ENCODE assay signal across 1 cellular context in the genomic region with DNA sequence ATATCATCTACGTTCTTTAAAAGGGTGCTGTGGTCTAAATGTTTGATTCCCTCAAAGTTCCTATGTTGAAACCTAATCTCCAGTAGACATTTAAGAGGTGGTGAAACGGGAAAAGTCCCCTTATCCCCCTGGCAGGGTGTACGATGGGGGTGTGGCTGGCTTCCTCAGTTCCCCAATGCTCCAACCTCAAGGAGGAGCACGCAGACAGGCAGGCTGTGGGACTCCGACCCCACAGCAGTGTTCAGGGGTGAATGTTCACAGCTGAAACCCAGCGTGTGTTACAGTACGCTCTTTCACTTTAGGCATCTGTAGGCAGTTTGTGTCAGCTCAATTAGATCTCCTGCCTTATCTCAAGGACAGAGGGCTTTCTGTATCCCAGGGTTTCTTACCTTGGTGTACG.
A peak's percentile ranks its signal among the peaks of the same experiment; 100 is the strongest.
TF ChIP-seq lines count a peak whose summit lies in the region.

No MANE protein-coding gene starts in this region.

TF ChIP-seq in HepG2, 621 proteins besides CTCF, POLR2A, EP300 and RAD21 (continued from another document):
- TF ChIP-seq, protein P1, sequence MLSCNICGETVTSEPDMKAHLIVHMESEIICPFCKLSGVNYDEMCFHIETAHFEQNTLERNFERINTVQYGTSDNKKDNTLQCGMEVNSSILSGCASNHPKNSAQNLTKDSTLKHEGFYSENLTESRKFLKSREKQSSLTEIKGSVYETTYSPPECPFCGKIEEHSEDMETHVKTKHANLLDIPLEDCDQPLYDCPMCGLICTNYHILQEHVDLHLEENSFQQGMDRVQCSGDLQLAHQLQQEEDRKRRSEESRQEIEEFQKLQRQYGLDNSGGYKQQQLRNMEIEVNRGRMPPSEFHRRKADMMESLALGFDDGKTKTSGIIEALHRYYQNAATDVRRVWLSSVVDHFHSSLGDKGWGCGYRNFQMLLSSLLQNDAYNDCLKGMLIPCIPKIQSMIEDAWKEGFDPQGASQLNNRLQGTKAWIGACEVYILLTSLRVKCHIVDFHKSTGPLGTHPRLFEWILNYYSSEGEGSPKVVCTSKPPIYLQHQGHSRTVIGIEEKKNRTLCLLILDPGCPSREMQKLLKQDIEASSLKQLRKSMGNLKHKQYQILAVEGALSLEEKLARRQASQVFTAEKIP (CRISPR knock-in tag; IDR thresholded peaks at IDR 0.05; ENCODE audit: borderline replicate concordance): no peak
- TF ChIP-seq ZC3H13 (CRISPR knock-in tag; IDR thresholded peaks at IDR 0.05) (peak; percentile 70), NFE2L1 (CRISPR knock-in tag; IDR thresholded peaks at IDR 0.05; ENCODE audit: borderline replicate concordance) (no peak), HDAC1 (CRISPR knock-in tag; IDR thresholded peaks at IDR 0.05) (no peak), BATF2 (CRISPR knock-in tag; IDR thresholded peaks at IDR 0.05) (no peak), KLF12 (CRISPR knock-in tag; IDR thresholded peaks at IDR 0.05; ENCODE audit: borderline replicate concordance) (0 out of 2 replicates have a peak, but pooled peaks have one; percentile 19), ZC3H4 (CRISPR knock-in tag; IDR thresholded peaks at IDR 0.05; ENCODE audit: borderline replicate concordance) (no peak), KDM2A (CRISPR knock-in tag; IDR thresholded peaks at IDR 0.05; ENCODE audit: borderline replicate concordance, low read depth) (peak; percentile 60), MBD4 (IDR thresholded peaks at IDR 0.05; ENCODE audit: borderline replicate concordance, low read length) (peak; percentile 78; the same call in 1 of the 2 replicates), ZNF468 (CRISPR knock-in tag; IDR thresholded peaks at IDR 0.05) (no peak), FOXA1 (IDR thresholded peaks at IDR 0.05) (0 out of 2 replicates have a peak, but pooled peaks have one; percentile 2), FOXA1 (CRISPR knock-in tag; IDR thresholded peaks at IDR 0.05) (no peak)
- TF ChIP-seq, protein P2, sequence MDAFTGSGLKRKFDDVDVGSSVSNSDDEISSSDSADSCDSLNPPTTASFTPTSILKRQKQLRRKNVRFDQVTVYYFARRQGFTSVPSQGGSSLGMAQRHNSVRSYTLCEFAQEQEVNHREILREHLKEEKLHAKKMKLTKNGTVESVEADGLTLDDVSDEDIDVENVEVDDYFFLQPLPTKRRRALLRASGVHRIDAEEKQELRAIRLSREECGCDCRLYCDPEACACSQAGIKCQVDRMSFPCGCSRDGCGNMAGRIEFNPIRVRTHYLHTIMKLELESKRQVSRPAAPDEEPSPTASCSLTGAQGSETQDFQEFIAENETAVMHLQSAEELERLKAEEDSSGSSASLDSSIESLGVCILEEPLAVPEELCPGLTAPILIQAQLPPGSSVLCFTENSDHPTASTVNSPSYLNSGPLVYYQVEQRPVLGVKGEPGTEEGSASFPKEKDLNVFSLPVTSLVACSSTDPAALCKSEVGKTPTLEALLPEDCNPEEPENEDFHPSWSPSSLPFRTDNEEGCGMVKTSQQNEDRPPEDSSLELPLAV (CRISPR knock-in tag; conservative IDR thresholded peaks at IDR 0.05; ENCODE audit: low read depth): no peak
- TF ChIP-seq, protein P3, sequence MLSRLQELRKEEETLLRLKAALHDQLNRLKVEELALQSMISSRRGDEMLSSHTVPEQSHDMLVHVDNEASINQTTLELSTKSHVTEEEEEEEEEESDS (CRISPR knock-in tag; IDR thresholded peaks at IDR 0.05; ENCODE audit: borderline replicate concordance): 0 out of 2 replicates have a peak, but pooled peaks have one; percentile 39
- TF ChIP-seq, protein P4, sequence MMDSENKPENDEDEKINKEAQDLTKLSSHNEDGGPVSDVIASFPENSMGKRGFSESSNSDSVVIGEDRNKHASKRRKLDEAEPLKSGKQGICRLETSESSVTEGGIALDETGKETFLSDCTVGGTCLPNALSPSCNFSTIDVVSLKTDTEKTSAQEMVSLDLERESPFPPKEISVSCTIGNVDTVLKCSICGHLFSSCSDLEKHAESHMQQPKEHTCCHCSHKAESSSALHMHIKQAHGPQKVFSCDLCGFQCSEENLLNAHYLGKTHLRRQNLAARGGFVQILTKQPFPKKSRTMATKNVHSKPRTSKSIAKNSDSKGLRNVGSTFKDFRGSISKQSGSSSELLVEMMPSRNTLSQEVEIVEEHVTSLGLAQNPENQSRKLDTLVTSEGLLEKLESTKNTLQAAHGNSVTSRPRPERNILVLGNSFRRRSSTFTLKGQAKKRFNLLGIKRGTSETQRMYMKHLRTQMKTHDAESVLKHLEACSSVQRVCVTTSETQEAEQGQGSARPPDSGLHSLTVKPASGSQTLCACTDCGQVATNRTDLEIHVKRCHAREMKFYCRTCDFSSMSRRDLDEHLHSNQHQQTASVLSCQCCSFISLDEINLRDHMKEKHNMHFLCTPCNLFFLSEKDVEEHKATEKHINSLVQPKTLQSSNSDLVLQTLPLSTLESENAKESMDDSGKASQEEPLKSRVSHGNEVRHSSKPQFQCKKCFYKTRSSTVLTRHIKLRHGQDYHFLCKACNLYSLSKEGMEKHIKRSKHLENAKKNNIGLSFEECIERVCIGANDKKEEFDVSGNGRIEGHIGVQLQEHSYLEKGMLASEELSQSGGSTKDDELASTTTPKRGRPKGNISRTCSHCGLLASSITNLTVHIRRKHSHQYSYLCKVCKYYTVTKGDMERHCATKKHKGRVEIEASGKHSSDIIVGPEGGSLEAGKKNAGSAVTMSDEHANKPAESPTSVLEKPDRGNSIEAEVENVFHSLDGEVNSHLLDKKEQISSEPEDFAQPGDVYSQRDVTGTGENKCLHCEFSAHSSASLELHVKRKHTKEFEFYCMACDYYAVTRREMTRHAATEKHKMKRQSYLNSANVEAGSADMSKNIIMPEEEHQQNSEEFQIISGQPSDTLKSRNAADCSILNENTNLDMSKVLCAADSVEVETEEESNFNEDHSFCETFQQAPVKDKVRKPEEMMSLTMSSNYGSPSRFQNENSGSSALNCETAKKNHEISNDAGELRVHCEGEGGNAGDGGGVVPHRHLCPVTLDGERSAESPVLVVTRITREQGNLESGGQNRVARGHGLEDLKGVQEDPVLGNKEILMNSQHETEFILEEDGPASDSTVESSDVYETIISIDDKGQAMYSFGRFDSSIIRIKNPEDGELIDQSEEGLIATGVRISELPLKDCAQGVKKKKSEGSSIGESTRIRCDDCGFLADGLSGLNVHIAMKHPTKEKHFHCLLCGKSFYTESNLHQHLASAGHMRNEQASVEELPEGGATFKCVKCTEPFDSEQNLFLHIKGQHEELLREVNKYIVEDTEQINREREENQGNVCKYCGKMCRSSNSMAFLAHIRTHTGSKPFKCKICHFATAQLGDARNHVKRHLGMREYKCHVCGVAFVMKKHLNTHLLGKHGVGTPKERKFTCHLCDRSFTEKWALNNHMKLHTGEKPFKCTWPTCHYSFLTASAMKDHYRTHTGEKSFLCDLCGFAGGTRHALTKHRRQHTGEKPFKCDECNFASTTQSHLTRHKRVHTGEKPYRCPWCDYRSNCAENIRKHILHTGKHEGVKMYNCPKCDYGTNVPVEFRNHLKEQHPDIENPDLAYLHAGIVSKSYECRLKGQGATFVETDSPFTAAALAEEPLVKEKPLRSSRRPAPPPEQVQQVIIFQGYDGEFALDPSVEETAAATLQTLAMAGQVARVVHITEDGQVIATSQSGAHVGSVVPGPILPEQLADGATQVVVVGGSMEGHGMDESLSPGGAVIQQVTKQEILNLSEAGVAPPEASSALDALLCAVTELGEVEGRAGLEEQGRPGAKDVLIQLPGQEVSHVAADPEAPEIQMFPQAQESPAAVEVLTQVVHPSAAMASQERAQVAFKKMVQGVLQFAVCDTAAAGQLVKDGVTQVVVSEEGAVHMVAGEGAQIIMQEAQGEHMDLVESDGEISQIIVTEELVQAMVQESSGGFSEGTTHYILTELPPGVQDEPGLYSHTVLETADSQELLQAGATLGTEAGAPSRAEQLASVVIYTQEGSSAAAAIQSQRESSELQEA (CRISPR knock-in tag; IDR thresholded peaks at IDR 0.05; ENCODE audit: not compliant biosample characterization): no peak
- TF ChIP-seq, protein P5, sequence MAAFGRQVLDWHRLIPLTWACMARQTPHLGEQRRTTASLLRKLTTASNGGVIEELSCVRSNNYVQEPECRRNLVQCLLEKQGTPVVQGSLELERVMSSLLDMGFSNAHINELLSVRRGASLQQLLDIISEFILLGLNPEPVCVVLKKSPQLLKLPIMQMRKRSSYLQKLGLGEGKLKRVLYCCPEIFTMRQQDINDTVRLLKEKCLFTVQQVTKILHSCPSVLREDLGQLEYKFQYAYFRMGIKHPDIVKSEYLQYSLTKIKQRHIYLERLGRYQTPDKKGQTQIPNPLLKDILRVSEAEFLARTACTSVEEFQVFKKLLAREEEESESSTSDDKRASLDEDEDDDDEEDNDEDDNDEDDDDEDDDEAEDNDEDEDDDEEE (CRISPR knock-in tag; IDR thresholded peaks at IDR 0.05): peak; percentile 56; the same call in 1 of the 2 replicates
